In genomic region chr16:56295059-56295673, GRCh38 we compare ENCODE assay signal across 22 cellular contexts.
DNase-seq lines count a peak whose midpoint lies in the region; ATAC-seq and TF ChIP-seq lines count a peak whose summit lies in the region.
"Had no signal": no experiment of that assay in that cellular context is flagged by ENCODE, and none has a peak within 500 bp of the region (broad histone marks: within the 10 kb centered on the region; RNA-seq: fewer than 3 reads in every experiment).

No MANE protein-coding gene starts in this region.

- peak overlapping the region; percentile 95 for H3K4ac ChIP-seq in IMR-90 (ENCODE audit: low read depth, low read length)

- H3K27me3 Mint-ChIP-seq in nephron progenitor cell (ENCODE audit: low read depth, poor library complexity) = peaks cover 12% of the 10 kb centered on the region
- H3K27me3 Mint-ChIP-seq: activated CD4-positive, alpha-beta memory T cell treated with anti-CD3 and anti-CD28 coated beads for 36 hours; activated T-cell treated with anti-CD3 and anti-CD28 coated beads, Interleukin-2, amount 50 U/mL, for 24 hours had no signal

- in situ Hi-C loops in IMR-90 (cut with MboI; ENCODE audit: low sequenced_read_pairs) = no loop called here

- H3K36me3 Mint-ChIP-seq in nephron progenitor cell (ENCODE audit: low read depth) = no peaks in the 10 kb centered on the region
- H3K36me3 Mint-ChIP-seq: activated CD4-positive, alpha-beta memory T cell treated with anti-CD3 and anti-CD28 coated beads for 36 hours; naive thymus-derived CD8-positive, alpha-beta T cell had no signal

- POLR2A ChIA-PET in IMR-90 (lab: Charles Lee; ENCODE audit: unreplicated experiment) = no interaction called here

- H3K36me3 ChIP-seq in IMR-90 (ENCODE audit: control insufficient read depth, insufficient read depth, low read length) = no peaks in the 10 kb centered on the region
- H3K36me3 ChIP-seq in heart left ventricle = no peaks in the 10 kb centered on the region
- H3K36me3 ChIP-seq in spleen = no peaks in the 10 kb centered on the region
- no peaks in the 10 kb centered on the region for H3K36me3 ChIP-seq in adrenal gland (replicated peaks in 1 of 2)
- H3K36me3 ChIP-seq: breast epithelium, esophagus muscularis mucosa, vagina, WERI-Rb-1 had no signal

- peak overlapping the region; percentile 81 for H2BK5ac ChIP-seq in IMR-90 (ENCODE audit: low read depth, low read length, poor library complexity, severe bottlenecking)

- H3K9ac ChIP-seq in IMR-90 (ENCODE audit: low read depth, low read length) = no peak overlapping the region; the same call in 1 of the 2 replicates

- H4K8ac ChIP-seq in IMR-90 (ENCODE audit: low read depth in 2 of 2, low read length in 2 of 2) = peak overlapping the region; percentile 55 to 74

- no peaks in the 10 kb centered on the region for H3K9me3 Mint-ChIP-seq in nephron progenitor cell
- H3K9me3 Mint-ChIP-seq: activated CD4-positive, alpha-beta memory T cell treated with anti-CD3 and anti-CD28 coated beads for 36 hours; activated naive CD4-positive, alpha-beta T cell treated with anti-CD3 and anti-CD28 coated beads for 36 hours; activated T-cell treated with anti-CD3 and anti-CD28 coated beads, Interleukin-2, amount 50 U/mL, for 24 hours; naive thymus-derived CD8-positive, alpha-beta T cell; stimulated activated naive CD8-positive, alpha-beta T cell treated with anti-CD3 and anti-CD28 coated beads, Interleukin-15, Interleukin-2, amounts not matched to agents 100 ng/mL and 50 ng/mL, for 24 hours had no signal

- peak overlapping the region; percentile 88 for H2AK9ac ChIP-seq in IMR-90 (replicated peaks; ENCODE audit: low read depth, low read length, poor library complexity)

- H3K4me2 ChIP-seq in IMR-90 (ENCODE audit: low read depth, low read length) = no peak overlapping the region

- peak overlapping the region; percentile 41; the same call in 1 of the 2 replicates for H3K27ac ChIP-seq in IMR-90 (ENCODE audit: insufficient read depth, low read length)
- peak overlapping the region in 11 of 12 donors; percentile 31 to 81 (median 68) for H3K27ac ChIP-seq in heart left ventricle
- H3K27ac ChIP-seq in temporal lobe (ENCODE audit: low read depth, low read length) = peak overlapping the region; percentile 99
- no peak overlapping the region for H3K27ac ChIP-seq in spleen
- no peak overlapping the region for H3K27ac ChIP-seq in adrenal gland
- H3K27ac ChIP-seq: breast epithelium, vagina, WERI-Rb-1 had no signal

- H3K27ac Mint-ChIP-seq in nephron progenitor cell = peak overlapping the region; percentile 68
- H3K27ac Mint-ChIP-seq: activated CD4-positive, alpha-beta memory T cell treated with anti-CD3 and anti-CD28 coated beads for 36 hours; activated naive CD4-positive, alpha-beta T cell treated with anti-CD3 and anti-CD28 coated beads for 36 hours; activated T-cell treated with anti-CD3 and anti-CD28 coated beads, Interleukin-2, amount 50 U/mL, for 24 hours had no signal

- no peak for TF ChIP-seq POLR2A in IMR-90 (IDR thresholded peaks at IDR 0.05; ENCODE audit: low read depth, low read length)
- no peak for TF ChIP-seq POLR2A in heart left ventricle (IDR thresholded peaks at IDR 0.05)
- TF ChIP-seq POLR2A in spleen (IDR thresholded peaks at IDR 0.05) = no peak
- TF ChIP-seq POLR2A in adrenal gland (IDR thresholded peaks at IDR 0.05) = no peak

- peak overlapping the region; percentile 24 for H2AFZ ChIP-seq in IMR-90 (replicated peaks; ENCODE audit: low read length, poor library complexity)

- DNase-seq in IMR-90 = peak; percentile 6
- DNase-seq in heart left ventricle = no peak
- no peak for DNase-seq in nephron progenitor cell
- no peak for DNase-seq in spleen
- no peak for DNase-seq in NOMO-1 (lab: John Stamatoyannopoulos, UW; ENCODE audit: unreplicated experiment in 2 of 2)
- DNase-seq in adrenal gland = no peak
- DNase-seq: activated CD4-positive, alpha-beta memory T cell treated with anti-CD3 and anti-CD28 coated beads for 36 hours; activated naive CD4-positive, alpha-beta T cell treated with anti-CD3 and anti-CD28 coated beads for 36 hours; activated T-cell treated with anti-CD3 and anti-CD28 coated beads, Interleukin-2, amount 50 U/mL, for 24 hours; Calu3; Kasumi-1; naive thymus-derived CD8-positive, alpha-beta T cell; NCI-H1092 treated with DMSO at 0.1 percent for 48 hours; NCI-H2107; NCI-H526; SHP77 treated with DMSO at 0.1 percent for 48 hours; WERI-Rb-1 had no signal

- H3K27me3 ChIP-seq in IMR-90 (ENCODE audit: control insufficient read depth, insufficient read depth, low read length) = peaks cover 5% of the 10 kb centered on the region; the same call in 1 of the 2 replicates
- H3K27me3 ChIP-seq in heart left ventricle = no peaks in the 10 kb centered on the region
- H3K27me3 ChIP-seq in spleen (replicated peaks in 1 of 7) = peaks cover 0 to 10% (median 0%) of the 10 kb centered on the region in 7 donors
- H3K27me3 ChIP-seq in adrenal gland = no peaks in the 10 kb centered on the region
- H3K27me3 ChIP-seq: breast epithelium, esophagus muscularis mucosa, vagina had no signal

- 100% methylated on average over 1 of the region's 8 CpGs; no CpG with 5 or more reads in 1 of the 2 experiments for whole genome bisulfite sequencing in IMR-90 (ENCODE audit: extremely low coverage in 2 of 2, insufficient read length in 1 of 2), 2 experiments
- 75 to 89% (median 81%) methylated on average over 8 of the region's 8 CpGs for WGBS in heart left ventricle, 4 donors
- 78 to 90% (median 84%) methylated on average over 8 of the region's 8 CpGs for WGBS in spleen, 5 donors
- 75 to 87% (median 82%) methylated on average over 8 of the region's 8 CpGs for WGBS in adrenal gland, 4 donors

- H2BK20ac ChIP-seq in IMR-90 (ENCODE audit: low read depth, low read length) = peak overlapping the region; percentile 97

- no peak for TF ChIP-seq CTCF in IMR-90 (conservative IDR thresholded peaks at IDR 0.05; ENCODE audit: low read depth, low read length)
- no peak for TF ChIP-seq CTCF in heart left ventricle (IDR thresholded peaks at IDR 0.05)
- TF ChIP-seq CTCF in nephron progenitor cell (IDR thresholded peaks at IDR 0.05) = no peak
- TF ChIP-seq CTCF in spleen (IDR thresholded peaks at IDR 0.05 in 8 of 11, conservative IDR thresholded peaks at IDR 0.05 in 3 of 11) = no peak
- TF ChIP-seq CTCF in adrenal gland (IDR thresholded peaks at IDR 0.05) = no peak

- no peaks in the 10 kb centered on the region for H3K79me1 ChIP-seq in IMR-90 (ENCODE audit: low read depth in 1 of 2, low read length in 2 of 2)

- peaks cover 14% of the 10 kb centered on the region for H3K9me1 ChIP-seq in IMR-90 (ENCODE audit: insufficient read depth, low read length)

- H3K4me1 ChIP-seq in IMR-90 (ENCODE audit: control insufficient read depth, insufficient read depth, low read length) (peaks cover 8% of the 10 kb centered on the region), heart left ventricle (peaks cover 0 to 54% (median 33%) of the 10 kb centered on the region in 12 donors), spleen (peaks cover 0 to 26% (median 2%) of the 10 kb centered on the region in 6 donors), adrenal gland (replicated peaks in 1 of 2) (no peaks in the 10 kb centered on the region)
- H3K4me1 ChIP-seq: breast epithelium had no signal

- peak overlapping the region; percentile 80 for H3K18ac ChIP-seq in IMR-90 (ENCODE audit: low read depth, low read length)

- H2AK5ac ChIP-seq in IMR-90 (ENCODE audit: low read depth, low read length) = peak overlapping the region; percentile 86

- no peak for TF ChIP-seq RAD21 in IMR-90 (IDR thresholded peaks at IDR 0.05; ENCODE audit: low read length)

- intact Hi-C loops in IMR-90 (cut with micrococcal nuclease) (no loop called here), heart left ventricle (cut with DNase I) (loop anchor here in 1 of 10 donors (5.0 kb wide), 1 partner anchor 103 kb away; the partner anchor contains the start of gene GNAO1), spleen (cut with DNase I; ENCODE audit: low total_unique reads) (no loop called here), adrenal gland (cut with DNase I) (no loop called here)

- peak overlapping the region; percentile 91 for H3K14ac ChIP-seq in IMR-90 (replicated peaks; ENCODE audit: low read depth, low read length)

- H4K20me1 ChIP-seq in IMR-90 (ENCODE audit: insufficient read depth, low read length) = no peaks in the 10 kb centered on the region

- H2BK15ac ChIP-seq in IMR-90 (ENCODE audit: low read depth, low read length) = peak overlapping the region; percentile 91

- no peak overlapping the region for H3K4me3 Mint-ChIP-seq in nephron progenitor cell
- H3K4me3 Mint-ChIP-seq: activated CD4-positive, alpha-beta memory T cell treated with anti-CD3 and anti-CD28 coated beads for 36 hours; activated naive CD4-positive, alpha-beta T cell treated with anti-CD3 and anti-CD28 coated beads for 36 hours; activated T-cell treated with anti-CD3 and anti-CD28 coated beads, Interleukin-2, amount 50 U/mL, for 24 hours; naive thymus-derived CD8-positive, alpha-beta T cell; stimulated activated naive CD8-positive, alpha-beta T cell treated with anti-CD3 and anti-CD28 coated beads, Interleukin-15, Interleukin-2, amounts not matched to agents 100 ng/mL and 50 ng/mL, for 24 hours had no signal

- dilution Hi-C loops in IMR-90 (cut with HindIII; ENCODE audit: low sequenced_read_pairs, unreplicated experiment) = no loop called here

- CTCF ChIA-PET in IMR-90 (lab: Yijun Ruan, JAX) = no interaction called here

- peaks cover 43% of the 10 kb centered on the region for H3K4me1 Mint-ChIP-seq in nephron progenitor cell

- H2BK120ac ChIP-seq in IMR-90 (ENCODE audit: low read depth, low read length) = peak overlapping the region; percentile 97

- peak overlapping the region; percentile 71 for H4K91ac ChIP-seq in IMR-90 (ENCODE audit: insufficient read depth, low read depth, low read length)

- peak overlapping the region; percentile 37; the same call in 1 of the 2 replicates for H3K56ac ChIP-seq in IMR-90 (ENCODE audit: extremely low read depth, insufficient read depth, low read length)

- ATAC-seq in IMR-90 (ENCODE audit: low read depth) (peak; percentile 49), heart left ventricle (peak in 2 of 4 donors; percentile 8 to 23)
- ATAC-seq: naive thymus-derived CD8-positive, alpha-beta T cell had no signal

- H3K23ac ChIP-seq in IMR-90 (ENCODE audit: low read depth, low read length) = peak overlapping the region; percentile 10

- H3K4me3 ChIP-seq in IMR-90 (ENCODE audit: insufficient read depth, low read depth, low read length) (no peak overlapping the region), heart left ventricle (no peak overlapping the region), spleen (no peak overlapping the region), adrenal gland (no peak overlapping the region)
- H3K4me3 ChIP-seq: breast epithelium, esophagus muscularis mucosa, vagina had no signal

- H3K9me3 ChIP-seq in IMR-90 (ENCODE audit: control insufficient read depth, insufficient read depth, low read length) = no peaks in the 10 kb centered on the region
- H3K9me3 ChIP-seq in heart left ventricle = no peaks in the 10 kb centered on the region
- no peaks in the 10 kb centered on the region for H3K9me3 ChIP-seq in spleen
- H3K9me3 ChIP-seq in adrenal gland (replicated peaks in 1 of 3) = no peaks in the 10 kb centered on the region
- H3K9me3 ChIP-seq: breast epithelium, esophagus muscularis mucosa, vagina had no signal

- BruUV-seq in IMR-90 (replicated peaks; lab: Mats Ljungman, UMichigan) = no TSS peak

- H4K5ac ChIP-seq in IMR-90 (ENCODE audit: low read depth, low read length) = peak overlapping the region; percentile 64

Comparison
In these comparisons a context has a peak if more than half of its experiments do, and no peak if none do; other contexts are left out.
1. H3K27ac ChIP-seq: peak in IMR-90 (single experiment), heart left ventricle (11 of 12) and temporal lobe (single experiment); none in spleen (0 of 8) and adrenal gland (0 of 5).